ENCODE assay signal across 8 cellular contexts in the genomic region with DNA sequence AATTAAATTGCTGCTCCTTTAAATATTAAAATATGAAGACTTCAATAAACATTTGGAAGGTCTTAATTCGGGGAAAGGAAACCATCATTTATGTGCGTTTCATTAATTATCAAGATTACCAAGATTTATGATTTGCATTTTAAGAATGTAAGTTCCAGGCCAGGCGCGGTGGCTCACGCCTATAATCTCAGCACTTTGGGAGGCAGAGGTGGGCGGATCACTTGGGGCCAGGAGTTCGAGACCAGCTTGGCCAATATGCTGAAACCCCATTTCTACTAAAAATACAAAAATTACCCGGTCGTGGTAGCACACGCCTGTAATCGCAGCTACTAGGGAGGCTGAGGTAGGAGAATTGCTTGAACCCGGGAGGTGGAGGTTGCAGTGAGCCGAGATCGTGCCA. TPM values are rescaled to one million over a fixed set of nuclear protein-coding genes. Genes with fewer than 3 reads are reported as not detected.
DNase-seq lines count a peak whose midpoint lies in the region; ATAC-seq, FAIRE-seq and TF ChIP-seq lines count a peak whose summit lies in the region.
"Not testable (repeated sequence)": the region's sequence is repeated elsewhere in the genome, so short reads cannot be mapped to it uniquely, and the experiment has no call there.

No MANE protein-coding gene starts in this region.

- ATAC-seq in A549; PC-3; activated CD8-positive, alpha-beta memory T cell treated with anti-CD3 and anti-CD28 coated beads, Interleukin-2, amount 10 ng/mL, durations not matched to agents 7 days and 5 days; natural killer cell: not testable (repeated sequence)

- H3K79me2 ChIP-seq in PC-3 (ENCODE audit: low read length) = peaks cover 18% of the 10 kb centered on the region

- not testable (repeated sequence) for TF ChIP-seq POLR2A in A549 (IDR thresholded peaks at IDR 0.05; ENCODE audit: low read length); spleen (IDR thresholded peaks at IDR 0.05)

- peak overlapping the region; percentile 33 for H3K4me3 Mint-ChIP-seq in activated CD8-positive, alpha-beta memory T cell treated with anti-CD3 and anti-CD28 coated beads, Interleukin-2, amount 10 ng/mL, durations not matched to agents 7 days and 5 days
- H3K4me3 Mint-ChIP-seq in chondrocyte (ENCODE audit: unreplicated experiment) = not testable (repeated sequence)
- H3K4me3 Mint-ChIP-seq in natural killer cell = peak overlapping the region; percentile 28

- CTCF ChIA-PET in A549 (lab: Yijun Ruan, JAX) (interaction anchor here (0.9 to 15.3 kb wide), 10 partner anchors 8 to 184 kb away, joined by 3 to 168 read pairs (median 6); no protein-coding TSS in a partner anchor), PC-3 (lab: Charles Lee) (interaction anchor here (0.9 to 1.9 kb wide), 3 partner anchors 18 to 29 kb away, joined by 6 to 17 read pairs (median 11); no protein-coding TSS in a partner anchor)
- CTCF ChIA-PET in activated CD8-positive, alpha-beta memory T cell treated with anti-CD3 and anti-CD28 coated beads, Interleukin-2, amount 10 ng/mL, durations not matched to agents 7 days and 5 days (lab: Charles Lee) = interaction anchor here (0.8 to 1.9 kb wide), 6 partner anchors 8 to 32 kb away, joined by 3 to 6 read pairs (median 4); no protein-coding TSS in a partner anchor

- H3K4me3 ChIP-seq in A549 (peak overlapping the region; percentile 25), left ventricle myocardium inferior (peak overlapping the region; percentile 73), spleen (peak overlapping the region in 2 of 8 donors; percentile 46 to 68)
- H3K4me3 ChIP-seq in PC-3 (ENCODE audit: low read length) = not testable (repeated sequence)

- H3K9ac ChIP-seq in PC-3 (ENCODE audit: low read length) = peak overlapping the region; percentile 64

- H3K27ac Mint-ChIP-seq in activated CD8-positive, alpha-beta memory T cell treated with anti-CD3 and anti-CD28 coated beads, Interleukin-2, amount 10 ng/mL, durations not matched to agents 7 days and 5 days = not testable (repeated sequence)
- H3K27ac Mint-ChIP-seq in chondrocyte (ENCODE audit: unreplicated experiment) (peak overlapping the region; percentile 100), natural killer cell (peak overlapping the region in 1 of 2 donors; percentile 98)

- peak overlapping the region; percentile 92 for H3K4me2 ChIP-seq in A549
- peak overlapping the region; percentile 72 for H3K4me2 ChIP-seq in PC-3 (ENCODE audit: low read length)

- not testable (repeated sequence) for H3K27me3 Mint-ChIP-seq in activated CD8-positive, alpha-beta memory T cell treated with anti-CD3 and anti-CD28 coated beads, Interleukin-2, amount 10 ng/mL, durations not matched to agents 7 days and 5 days; chondrocyte (ENCODE audit: low read depth); natural killer cell (ENCODE audit: low read depth in 2 of 2)

- not testable (repeated sequence) for BruUV-seq in PC-3 (replicated peaks; lab: Mats Ljungman, UMichigan)

- H3K27ac ChIP-seq in A549 (peak overlapping the region; percentile 96 to 99), PC-3 (ENCODE audit: low read length) (peak overlapping the region; percentile 94), left ventricle myocardium inferior (replicated peaks) (peak overlapping the region; percentile 93), spleen (peak overlapping the region in 6 of 8 donors; percentile 76 to 91 (median 86))

- H3K9me3 Mint-ChIP-seq in activated CD8-positive, alpha-beta memory T cell treated with anti-CD3 and anti-CD28 coated beads, Interleukin-2, amount 10 ng/mL, durations not matched to agents 7 days and 5 days (ENCODE audit: low read depth); chondrocyte (ENCODE audit: low read depth); natural killer cell: not testable (repeated sequence)

- H3K27me3 ChIP-seq in PC-3 (ENCODE audit: low read length); left ventricle myocardium inferior (ENCODE audit: low read depth); spleen (replicated peaks in 1 of 7): not testable (repeated sequence)

- not testable (repeated sequence) for TF ChIP-seq CTCF in A549 (IDR thresholded peaks at IDR 0.05); PC-3 (conservative IDR thresholded peaks at IDR 0.05; ENCODE audit: low read depth, low read length); chondrocyte (IDR thresholded peaks at IDR 0.05); left ventricle myocardium inferior (IDR thresholded peaks at IDR 0.05; ENCODE audit: borderline replicate concordance); natural killer cell (IDR thresholded peaks at IDR 0.05); spleen (IDR thresholded peaks at IDR 0.05 in 8 of 11, conservative IDR thresholded peaks at IDR 0.05 in 3 of 11)

- not testable (repeated sequence) for H3K36me3 Mint-ChIP-seq in activated CD8-positive, alpha-beta memory T cell treated with anti-CD3 and anti-CD28 coated beads, Interleukin-2, amount 10 ng/mL, durations not matched to agents 7 days and 5 days; chondrocyte (ENCODE audit: low read depth); natural killer cell

- DNase-seq in A549 (ENCODE audit: low read depth in 1 of 2, low spot score in 1 of 2) = peak in 1 of 2 experiments; percentile 57
- DNase-seq in PC-3; activated CD8-positive, alpha-beta memory T cell treated with anti-CD3 and anti-CD28 coated beads, Interleukin-2, amount 10 ng/mL, durations not matched to agents 7 days and 5 days; chondrocyte (ENCODE audit: low spot score); left ventricle myocardium inferior; natural killer cell; spleen: not testable (repeated sequence)

- peaks cover 39% of the 10 kb centered on the region for H3F3A ChIP-seq in PC-3 (ENCODE audit: low read length, unreplicated experiment)

- H3K4me1 ChIP-seq in A549 = peaks cover 64% of the 10 kb centered on the region
- H3K4me1 ChIP-seq in PC-3 (ENCODE audit: insufficient read depth, low read length) = peaks cover 52% of the 10 kb centered on the region
- peaks cover 32% of the 10 kb centered on the region for H3K4me1 ChIP-seq in left ventricle myocardium inferior
- peaks cover 24 to 42% (median 37%) of the 10 kb centered on the region in 6 donors for H3K4me1 ChIP-seq in spleen

- not testable (repeated sequence) for TF ChIP-seq RAD21 in A549 (conservative IDR thresholded peaks at IDR 0.05 in 1 of 2, IDR thresholded peaks at IDR 0.05 in 1 of 2)

- not testable (repeated sequence) for FAIRE-seq in A549 (lab: Jason Lieb, UNC)
- peak; percentile 11 for FAIRE-seq in G401.6 (lab: Jason Lieb, UNC)

- not testable (repeated sequence) for H2AFZ ChIP-seq in PC-3 (ENCODE audit: low read length)

- H3K36me3 ChIP-seq in PC-3 (ENCODE audit: low read depth, low read length); left ventricle myocardium inferior; spleen: not testable (repeated sequence)

- WGBS in A549 (ENCODE audit: missing lambda C conversion rate) = 9% methylated on average over 14 of the region's 14 CpGs
- WGBS in spleen, 5 donors = 88 to 95% (median 92%) methylated on average over 14 of the region's 14 CpGs

- peaks cover 40% of the 10 kb centered on the region for H3K4me1 Mint-ChIP-seq in activated CD8-positive, alpha-beta memory T cell treated with anti-CD3 and anti-CD28 coated beads, Interleukin-2, amount 10 ng/mL, durations not matched to agents 7 days and 5 days
- H3K4me1 Mint-ChIP-seq in chondrocyte (ENCODE audit: low read depth) (peaks cover 42% of the 10 kb centered on the region), natural killer cell (peaks cover 38 to 40% of the 10 kb centered on the region in 2 donors)

- H4K20me1 ChIP-seq in PC-3 (ENCODE audit: low read length) = not testable (repeated sequence)

- POLR2A ChIA-PET in A549 (lab: Yijun Ruan, JAX) (interaction anchor here (0.9 to 8.2 kb wide), 17 partner anchors 8 to 175 kb away, joined by 3 to 163 read pairs (median 11); partner anchors contain the start of gene ITGB1), PC-3 (lab: Charles Lee; ENCODE audit: unreplicated experiment) (interaction anchor here (0.5 to 2.4 kb wide), 9 partner anchors 8 to 653 kb away, joined by 3 to 37 read pairs (median 8); no protein-coding TSS in a partner anchor)

- H3K9me3 ChIP-seq in A549; PC-3 (ENCODE audit: low read length); left ventricle myocardium inferior (replicated peaks); spleen: not testable (repeated sequence)

- TF ChIP-seq EP300 in A549 (IDR thresholded peaks at IDR 0.05) = not testable (repeated sequence)

- not testable (repeated sequence) for H3K9me2 ChIP-seq in PC-3 (replicated peaks; ENCODE audit: low read length)

- intact Hi-C loops in PC-3 (cut with micrococcal nuclease) (loop anchor here (1.0 kb wide), 3 partner anchors 17 to 177 kb away; partner anchors contain the start of gene ITGB1), natural killer cell (cut with micrococcal nuclease) (loop anchor here (1.0 to 5.0 kb wide), 4 partner anchors 23 to 133 kb away; no protein-coding TSS in a partner anchor)
- intact Hi-C loops in left ventricle myocardium inferior (cut with micrococcal nuclease); spleen (cut with DNase I; ENCODE audit: low total_unique reads): not testable (repeated sequence)

TF ChIP-seq in A549, 52 proteins besides CTCF, POLR2A, EP300 and RAD21 (continues in another document):
- TF ChIP-seq HEYL (CRISPR knock-in tag; IDR thresholded peaks at IDR 0.05) = 0 out of 2 replicates have a peak, but pooled peaks have one; percentile 57

RNA-seq across cellular contexts. Expression of gene ITGB1, which starts 21.7 kb away (rescaled TPM):
- 1,667 and 2,408 TPM in 2 replicates for polyA plus RNA-seq in A549 (2011; rRNA removed)
- 320 and 370 TPM in 2 replicates for polyA plus RNA-seq in A549 (2012; cell fraction: cytosol; rRNA removed)
- 214 and 381 TPM in 2 replicates for polyA plus RNA-seq in A549 (2012; cell fraction: nucleus; rRNA removed)
- polyA plus RNA-seq in A549 (2017; fragmentation: RNase III; extraction: RNeasy Plus Mini Kit Qiagen cat#74134 plus additional on column Dnase treatment) = 1,270 to 1,281 TPM (median 1,270 TPM) in 3 replicates
- 799 and 821 TPM in 2 replicates for polyA minus RNA-seq in A549 (2011; rRNA and poly(A)+ RNA removed)
- 956 and 1,010 TPM in 2 replicates for total RNA-seq in PC-3 (2014; rRNA removed)
- 10 to 100 TPM; 54.2 to 59.9 TPM for total RNA-seq in activated CD8-positive, alpha-beta memory T cell treated with anti-CD3 and anti-CD28 coated beads, Interleukin-2, amount 10 ng/mL, durations not matched to agents 7 days and 5 days
- total RNA-seq in chondrocyte = 951 to 1,280 TPM (median 1,183 TPM) in 3 replicates
- total RNA-seq in left ventricle myocardium inferior = 542 TPM
- total RNA-seq in natural killer cell = 100 to 1,000 TPM; 175 to 280 (median 202) TPM
- 100 to 1,000 TPM; 242 to 555 (median 365) TPM for total RNA-seq in spleen
- 10 to 100 TPM; 31.5 to 65.3 (median 54.3) TPM for polyA plus RNA-seq in spleen
